ENCODE assay signal across 9 cellular contexts in the genomic region with DNA sequence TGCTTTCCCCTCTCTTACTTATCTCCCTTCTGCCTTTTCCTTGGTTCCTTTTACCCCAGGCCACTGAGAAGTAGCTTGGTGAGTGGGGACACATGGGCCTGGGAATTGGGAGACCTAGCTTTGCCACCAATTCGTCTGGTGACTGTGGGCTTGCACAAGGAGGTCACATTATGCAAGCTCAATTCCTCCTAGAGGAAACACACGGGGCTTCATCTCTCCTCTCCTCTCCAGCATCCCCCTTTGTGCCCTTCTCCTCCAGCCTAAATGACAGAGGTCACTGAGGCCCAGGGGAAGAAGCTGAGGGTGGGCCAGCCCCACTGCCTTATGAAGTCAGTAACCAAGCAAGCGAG. TPM values are rescaled to one million over a fixed set of nuclear protein-coding genes. Genes with fewer than 3 reads are reported as not detected.
A peak's percentile ranks its signal among the peaks of the same experiment; 100 is the strongest.
DNase-seq lines count a peak whose midpoint lies in the region; ATAC-seq and TF ChIP-seq lines count a peak whose summit lies in the region.
"Had no signal": no experiment of that assay in that cellular context is flagged by ENCODE, and none has a peak within 500 bp of the region (broad histone marks: within the 10 kb centered on the region; RNA-seq: fewer than 3 reads in every experiment).

No MANE protein-coding gene starts in this region.

- DNase-seq in HFFc6 = no peak
- DNase-seq in astrocyte of the cerebellum (ENCODE audit: low read depth) = no peak
- DNase-seq in naive B cell = no peak
- DNase-seq in SK-N-DZ (ENCODE audit: low spot score) = no peak
- DNase-seq in stimulated activated CD4-positive, alpha-beta T cell treated with anti-CD3 and anti-CD28 coated beads, Interleukin-12 subunit alpha, Interleukin-12 subunit beta, amount 100 ng/mL, for 4 hours = no peak
- DNase-seq in dedifferentiated amniotic fluid mesenchymal stem cell (ENCODE audit: extremely low spot score) = no peak
- DNase-seq: cerebellar nuclear complex had no signal

- peak overlapping the region; percentile 60 for H3K4me3 ChIP-seq in astrocyte of the cerebellum (ENCODE audit: low read depth, low read length)

- in situ Hi-C loops in astrocyte of the cerebellum (cut with HindIII; ENCODE audit: low sequenced_read_pairs) = no loop called here

- H3K4me3 Mint-ChIP-seq in HFFc6 (peak overlapping the region; percentile 86), naive B cell (peak overlapping the region; percentile 86 to 96 (median 94))

- peak overlapping the region; percentile 76 for H3K27ac Mint-ChIP-seq in HFFc6
- peak overlapping the region in 5 of 6 donors; percentile 64 to 95 (median 92) for H3K27ac Mint-ChIP-seq in naive B cell

- H3K9me3 Mint-ChIP-seq in HFFc6 = no peaks in the 10 kb centered on the region
- H3K9me3 Mint-ChIP-seq in naive B cell = no peaks in the 10 kb centered on the region

- peaks cover 73% of the 10 kb centered on the region for H3K4me1 Mint-ChIP-seq in HFFc6 (ENCODE audit: low read depth)
- peaks cover 67 to 77% (median 75%) of the 10 kb centered on the region in 3 donors for H3K4me1 Mint-ChIP-seq in naive B cell

- no peak for TF ChIP-seq CTCF in 22Rv1 (IDR thresholded peaks at IDR 0.05)
- no peak for TF ChIP-seq CTCF in HFFc6 (IDR thresholded peaks at IDR 0.05)
- no peak for TF ChIP-seq CTCF in astrocyte of the cerebellum (IDR thresholded peaks at IDR 0.05; ENCODE audit: low read depth, low read length, missing control alignments)

- peaks cover 5% of the 10 kb centered on the region; the same call in 1 of the 2 replicates for H3K27me3 Mint-ChIP-seq in HFFc6 (ENCODE audit: insufficient read depth)
- no peaks in the 10 kb centered on the region for H3K27me3 Mint-ChIP-seq in naive B cell

- ATAC-seq in naive B cell (ENCODE audit: low read depth in 2 of 2) (no peak), HG02642 (IDR thresholded peaks at IDR 0.05; ENCODE audit: poor library complexity, unreplicated experiment) (no peak)

- H3K36me3 Mint-ChIP-seq in HFFc6 (ENCODE audit: low read depth) (no peaks in the 10 kb centered on the region; the same call in 1 of the 2 replicates), naive B cell (peaks cover 0 to 2% of the 10 kb centered on the region in 2 donors)

- peak overlapping the region; percentile 23; the same call in 1 of the 2 replicates for H3K27ac ChIP-seq in 22Rv1

RNA-seq across cellular contexts. Expression of a gene that starts 2.2 kb away (rescaled TPM):
- 10 to 100 TPM in 4 of 6 experiments, 1 to 10 TPM in 2; 8.9 to 12.8 (median 10.5) TPM for total RNA-seq in HFFc6 (2021; fragmentation: NEBNext Ultra II Directional; extraction: Animal tissue kit (Norgen Biotek cat#: 25700))
- polyA plus RNA-seq in naive B cell (ENCODE audit: low read depth in 6 of 6) = 10 to 100 TPM in 1 of 6 donors, 1 to 10 TPM in 5; 5.3 to 10.4 (median 7.7) TPM
- polyA plus RNA-seq in SK-N-DZ (2014; cell fraction: cytosol; rRNA removed) = 0.12 and 0.21 TPM in 2 replicates
- polyA plus RNA-seq in SK-N-DZ (2014; cell fraction: nucleus; rRNA removed) = 1.4 TPM in 1 of 2 replicates, not detected in the other

RNA-seq across cellular contexts. Expression of a gene that starts 17.8 kb away (rescaled TPM):
- 10 to 100 TPM; 69.1 to 80.7 (median 70.9) TPM for total RNA-seq in HFFc6 (2021; fragmentation: NEBNext Ultra II Directional; extraction: Animal tissue kit (Norgen Biotek cat#: 25700))
- polyA plus RNA-seq in naive B cell (ENCODE audit: low read depth in 6 of 6) = 100 to 1,000 TPM; 340 to 535 (median 458) TPM
- 6.5 and 8.5 TPM in 2 replicates for polyA plus RNA-seq in SK-N-DZ (2014; cell fraction: cytosol; rRNA removed)
- polyA plus RNA-seq in SK-N-DZ (2014; cell fraction: nucleus; rRNA removed) = 8.2 and 9.1 TPM in 2 replicates

RNA-seq across cellular contexts. Expression of a gene that starts 20.6 kb away (rescaled TPM):
- total RNA-seq in HFFc6 (2021; fragmentation: NEBNext Ultra II Directional; extraction: Animal tissue kit (Norgen Biotek cat#: 25700)) = 10 to 100 TPM in 1 of 6 experiments, 1 to 10 TPM in 5; 7.6 to 10.3 (median 8.8) TPM
- 10 to 100 TPM in 4 of 6 donors, 1 to 10 TPM in 2; 6.7 to 17.5 (median 11.0) TPM for polyA plus RNA-seq in naive B cell (ENCODE audit: low read depth in 6 of 6)
- polyA plus RNA-seq in SK-N-DZ (2014; cell fraction: cytosol; rRNA removed) = 10.4 and 14.3 TPM in 2 replicates
- polyA plus RNA-seq in SK-N-DZ (2014; cell fraction: nucleus; rRNA removed) = 38.3 and 51.4 TPM in 2 replicates

RNA-seq across cellular contexts. Expression of a gene that starts 30.5 kb away (rescaled TPM):
- total RNA-seq in HFFc6 (2021; fragmentation: NEBNext Ultra II Directional; extraction: Animal tissue kit (Norgen Biotek cat#: 25700)) = 100 to 1,000 TPM; 162 to 191 (median 180) TPM
- polyA plus RNA-seq in naive B cell (ENCODE audit: low read depth in 6 of 6) = 100 to 1,000 TPM; 492 to 795 (median 530) TPM
- polyA plus RNA-seq in SK-N-DZ (2014; cell fraction: cytosol; rRNA removed) = 170 and 171 TPM in 2 replicates
- 101 and 105 TPM in 2 replicates for polyA plus RNA-seq in SK-N-DZ (2014; cell fraction: nucleus; rRNA removed)

RNA-seq across cellular contexts. Expression of a gene that starts 32.7 kb away (rescaled TPM):
- total RNA-seq in HFFc6 (2021; fragmentation: NEBNext Ultra II Directional; extraction: Animal tissue kit (Norgen Biotek cat#: 25700)) = not detected
- 100 to 1,000 TPM; 190 to 304 (median 239) TPM for polyA plus RNA-seq in naive B cell (ENCODE audit: low read depth in 6 of 6)
- 1.7 TPM in 1 of 2 replicates, not detected in the other for polyA plus RNA-seq in SK-N-DZ (2014; cell fraction: cytosol; rRNA removed)
- polyA plus RNA-seq in SK-N-DZ (2014; cell fraction: nucleus; rRNA removed) = 1.2 and 1.4 TPM in 2 replicates
